Comparison of ENCODE assay signal across 12 cellular contexts in genomic region chr7:25852995-25853713, GRCh38.
DNase-seq lines count a peak whose midpoint lies in the region; ATAC-seq, FAIRE-seq and TF ChIP-seq lines count a peak whose summit lies in the region.
"Had no signal": no experiment of that assay in that cellular context is flagged by ENCODE, and none has a peak within 500 bp of the region (broad histone marks: within the 10 kb centered on the region; RNA-seq: fewer than 3 reads in every experiment).

No MANE protein-coding gene starts in this region.

- no peaks in the 10 kb centered on the region for H3K79me2 ChIP-seq in KMS-11 (ENCODE audit: insufficient read depth, low read depth)
- no peaks in the 10 kb centered on the region for H3K79me2 ChIP-seq in neural progenitor cell (ENCODE audit: low read depth)

- TF ChIP-seq CTCF in KMS-11 (conservative IDR thresholded peaks at IDR 0.05; ENCODE audit: low read depth, low read length): no peak
- TF ChIP-seq CTCF in neural progenitor cell (IDR thresholded peaks at IDR 0.05): no peak
- TF ChIP-seq CTCF in D721Med (IDR thresholded peaks at IDR 0.05; ENCODE audit: insufficient read depth, missing control alignments): no peak

- POLR2A ChIA-PET in CD4-positive, alpha-beta memory T cell (lab: Charles Lee; ENCODE audit: partially characterized antibody): no interaction called here

- intact Hi-C loops in CD4-positive, alpha-beta memory T cell (cut with micrococcal nuclease): loop anchor here (5.0 to 10.0 kb wide), 2 partner anchors 288 to 1309 kb away; no protein-coding TSS in a partner anchor

- peaks cover 49 to 52% of the 10 kb centered on the region in 2 donors for H3K27me3 Mint-ChIP-seq in CD4-positive, alpha-beta memory T cell
- H3K27me3 Mint-ChIP-seq in neural progenitor cell (ENCODE audit: insufficient read depth, low read depth): peaks cover 21% of the 10 kb centered on the region

- H3K36me3 Mint-ChIP-seq in CD4-positive, alpha-beta memory T cell: peaks cover 0 to 4% of the 10 kb centered on the region in 2 donors
- no peaks in the 10 kb centered on the region for H3K36me3 Mint-ChIP-seq in neural progenitor cell

- no peak overlapping the region; the same call in 1 of the 2 replicates for H3K9ac ChIP-seq in KMS-11
- no peak overlapping the region for H3K9ac ChIP-seq in neural progenitor cell

- no peaks in the 10 kb centered on the region for H3K9me3 ChIP-seq in CD4-positive, alpha-beta memory T cell (ENCODE audit: control insufficient read depth in 1 of 2, low read length in 2 of 2)
- H3K9me3 ChIP-seq in ectodermal cell (ENCODE audit: control insufficient read depth, low read length): no peaks in the 10 kb centered on the region
- H3K9me3 ChIP-seq in neural progenitor cell (ENCODE audit: low read depth): no peaks in the 10 kb centered on the region
- H3K9me3 ChIP-seq: right lobe of liver had no signal

- H3K27me3 ChIP-seq in CD4-positive, alpha-beta memory T cell (ENCODE audit: insufficient read depth, low read length): peaks cover 75% of the 10 kb centered on the region
- peaks cover 48% of the 10 kb centered on the region for H3K27me3 ChIP-seq in KMS-11 (ENCODE audit: insufficient read depth, low read depth)
- peaks cover 49% of the 10 kb centered on the region for H3K27me3 ChIP-seq in ectodermal cell (ENCODE audit: control insufficient read depth, insufficient read depth, low read length, poor library complexity, severe bottlenecking)
- H3K27me3 ChIP-seq in neural progenitor cell: peaks cover 57% of the 10 kb centered on the region

- H3F3A ChIP-seq in neural progenitor cell (ENCODE audit: low read depth): peaks cover 29% of the 10 kb centered on the region

- peak overlapping the region in 1 of 7 donors; percentile 48 for H3K27ac Mint-ChIP-seq in CD4-positive, alpha-beta memory T cell
- H3K27ac Mint-ChIP-seq in neural progenitor cell: no peak overlapping the region

- ATAC-seq in HG02798 (IDR thresholded peaks at IDR 0.05; ENCODE audit: poor library complexity, unreplicated experiment): no peak
- ATAC-seq in HG02759 (IDR thresholded peaks at IDR 0.05; ENCODE audit: unreplicated experiment): no peak
- ATAC-seq: right lobe of liver had no signal

- no peak overlapping the region for H3K27ac ChIP-seq in CD4-positive, alpha-beta memory T cell (ENCODE audit: low read depth, low read length)
- H3K27ac ChIP-seq in KMS-11 (no peak overlapping the region), ectodermal cell (ENCODE audit: insufficient read depth, low read depth, low read length, poor library complexity, severe bottlenecking) (peak overlapping the region; percentile 22), neural progenitor cell (no peak overlapping the region)
- H3K27ac ChIP-seq: right lobe of liver had no signal

- peak overlapping the region in 6 of 8 donors; percentile 12 to 61 (median 28) for H3K4me3 Mint-ChIP-seq in CD4-positive, alpha-beta memory T cell
- H3K4me3 Mint-ChIP-seq in neural progenitor cell: peak overlapping the region; percentile 70

- H4K20me1 ChIP-seq in KMS-11 (ENCODE audit: insufficient read depth): no peaks in the 10 kb centered on the region
- no peaks in the 10 kb centered on the region for H4K20me1 ChIP-seq in neural progenitor cell (ENCODE audit: low read depth)

- peaks cover 29% of the 10 kb centered on the region for H3K4me1 ChIP-seq in CD4-positive, alpha-beta memory T cell (ENCODE audit: insufficient read depth, low read length)
- H3K4me1 ChIP-seq in KMS-11 (ENCODE audit: low read depth, poor library complexity, severe bottlenecking): peaks cover 35% of the 10 kb centered on the region
- peaks cover 32% of the 10 kb centered on the region for H3K4me1 ChIP-seq in ectodermal cell (ENCODE audit: control insufficient read depth, insufficient read depth, low read length)
- peaks cover 29% of the 10 kb centered on the region for H3K4me1 ChIP-seq in neural progenitor cell

- peaks cover 5 to 30% (median 11%) of the 10 kb centered on the region in 4 donors for H3K4me1 Mint-ChIP-seq in CD4-positive, alpha-beta memory T cell
- peaks cover 50% of the 10 kb centered on the region for H3K4me1 Mint-ChIP-seq in neural progenitor cell

- CTCF ChIA-PET in CD4-positive, alpha-beta memory T cell (lab: Charles Lee; ENCODE audit: partially characterized antibody): interaction anchor here (0.9 kb wide), 1 partner anchor 593 kb away, joined by 3 read pairs; no protein-coding TSS in a partner anchor

- peaks cover 0 to 31% (median 7%) of the 10 kb centered on the region in 8 donors for H3K9me3 Mint-ChIP-seq in CD4-positive, alpha-beta memory T cell
- no peaks in the 10 kb centered on the region for H3K9me3 Mint-ChIP-seq in neural progenitor cell

- FAIRE-seq in D721Med (lab: Jason Lieb, UNC): no peak
- FAIRE-seq in frontal cortex (lab: Jason Lieb, UNC): no peak

- peak overlapping the region; percentile 83 for H2AFZ ChIP-seq in KMS-11 (ENCODE audit: low read depth)
- peak overlapping the region; percentile 83 for H2AFZ ChIP-seq in neural progenitor cell (replicated peaks)

- no peak overlapping the region for H3K4me3 ChIP-seq in CD4-positive, alpha-beta memory T cell (ENCODE audit: low read length in 2 of 2)
- H3K4me3 ChIP-seq in KMS-11 (IDR thresholded peaks at IDR 0.05; ENCODE audit: insufficient read depth, low read depth, low read length) (no peak overlapping the region), ectodermal cell (ENCODE audit: insufficient read depth, low read depth, low read length) (peak overlapping the region; percentile 35), neural progenitor cell (peak overlapping the region; percentile 45)
- H3K4me3 ChIP-seq: right lobe of liver had no signal

- DNase-seq in CD4-positive, alpha-beta memory T cell: no peak
- DNase-seq in neural progenitor cell (ENCODE audit: low spot score): no peak
- no peak for DNase-seq in D721Med (ENCODE audit: insufficient read length, low spot score)
- no peak for DNase-seq in frontal cortex (ENCODE audit: low spot score in 2 of 2)
- DNase-seq: activated CD4-positive, alpha-beta T cell treated with anti-CD3 and anti-CD28 coated beads, Interleukin-2, amount 50 U/mL, for 48 hours; amygdala; right lobe of liver; SHP77 had no signal

- WGBS in ectodermal cell, 2 experiments: 45 to 46% methylated on average over 13 of the region's 13 CpGs

- H3K4me2 ChIP-seq in KMS-11 (peak overlapping the region; percentile 89), neural progenitor cell (peak overlapping the region; percentile 82)

- H3K36me3 ChIP-seq in CD4-positive, alpha-beta memory T cell (ENCODE audit: insufficient read depth, low read length): no peaks in the 10 kb centered on the region
- H3K36me3 ChIP-seq in KMS-11 (ENCODE audit: insufficient read depth): no peaks in the 10 kb centered on the region
- no peaks in the 10 kb centered on the region for H3K36me3 ChIP-seq in ectodermal cell (ENCODE audit: control insufficient read depth, insufficient read depth, low read length)
- no peaks in the 10 kb centered on the region for H3K36me3 ChIP-seq in neural progenitor cell
- H3K36me3 ChIP-seq: right lobe of liver had no signal

Comparison
In these comparisons a context has a peak if more than half of its experiments do, and no peak if none do; other contexts are left out.
1. H3K4me3 ChIP-seq: peak in ectodermal cell (single experiment) and neural progenitor cell (single experiment); none in CD4-positive, alpha-beta memory T cell (0 of 2) and KMS-11 (single experiment).